Comparison of ENCODE assay signal across 15 cellular contexts in the genomic region with DNA sequence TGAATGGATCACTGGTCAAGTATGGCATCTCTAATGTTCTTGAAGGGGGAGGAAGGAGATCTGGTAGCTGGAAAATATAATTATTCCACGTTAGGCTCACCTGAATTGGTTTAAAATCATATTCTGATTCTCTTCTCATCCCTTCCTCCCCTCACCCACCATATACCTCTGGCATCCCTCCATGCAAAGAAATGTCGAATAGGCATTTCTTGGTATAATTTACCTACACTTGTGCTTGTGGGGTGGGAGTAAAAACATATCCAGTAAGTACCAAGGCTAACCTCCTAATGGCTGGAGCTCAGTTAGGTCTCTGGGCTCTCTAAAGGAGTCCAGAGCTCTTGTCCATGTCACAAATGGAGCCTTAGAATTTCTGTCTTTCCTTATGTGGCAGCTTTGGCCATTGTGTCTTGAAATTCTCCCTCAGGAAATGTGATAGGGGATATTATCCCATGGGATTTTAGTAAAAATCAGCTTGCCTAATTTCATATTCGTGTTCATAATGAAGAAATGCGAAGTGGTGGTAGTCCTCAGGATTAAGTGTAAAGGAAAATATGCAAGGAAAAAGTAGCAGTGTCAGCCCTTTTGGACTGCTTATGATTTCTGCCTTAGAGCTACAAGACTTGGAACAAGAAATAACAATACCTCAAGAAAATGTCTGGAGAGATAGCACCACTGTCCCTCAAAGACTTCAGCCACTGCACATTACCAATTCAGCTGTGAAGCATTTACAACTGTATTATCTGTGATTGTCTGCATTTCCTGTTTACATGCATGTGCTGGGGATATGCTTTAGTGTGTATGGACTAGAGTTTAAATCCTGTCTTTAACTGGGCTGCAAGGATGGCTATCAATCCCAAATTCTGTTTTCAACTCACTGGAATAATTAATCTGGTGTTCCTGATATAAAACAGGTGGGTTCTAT. TPM values are rescaled to one million over a fixed set of nuclear protein-coding genes. Genes with fewer than 3 reads are reported as not detected.
A peak's percentile ranks its signal among the peaks of the same experiment; 100 is the strongest.
DNase-seq lines count a peak whose midpoint lies in the region; ATAC-seq and TF ChIP-seq lines count a peak whose summit lies in the region.
"Had no signal": no experiment of that assay in that cellular context is flagged by ENCODE, and none has a peak within 500 bp of the region (broad histone marks: within the 10 kb centered on the region; RNA-seq: fewer than 3 reads in every experiment).

No MANE protein-coding gene starts in this region.

- no peak for TF ChIP-seq CTCF in Caco-2 (IDR thresholded peaks at IDR 0.05; ENCODE audit: insufficient read depth in 1 of 2, low read depth in 1 of 2, low read length in 1 of 2, severe bottlenecking in 1 of 2, unreplicated experiment in 1 of 2)

- no peaks in the 10 kb centered on the region for H3K27me3 Mint-ChIP-seq in activated CD4-positive, alpha-beta memory T cell treated with anti-CD3 and anti-CD28 coated beads for 36 hours
- H3K27me3 Mint-ChIP-seq in activated CD4-positive, alpha-beta memory T cell treated with anti-CD3 and anti-CD28 coated beads, Interleukin-2, amount 10 ng/mL, durations not matched to agents 7 days and 5 days, result no peaks in the 10 kb centered on the region
- H3K27me3 Mint-ChIP-seq in Caco-2 (ENCODE audit: insufficient read depth, unreplicated experiment) (no peaks in the 10 kb centered on the region), T-cell (no peaks in the 10 kb centered on the region)

- no peak for DNase-seq in activated CD4-positive, alpha-beta memory T cell treated with anti-CD3 and anti-CD28 coated beads for 36 hours
- no peak for DNase-seq in activated CD4-positive, alpha-beta memory T cell treated with anti-CD3 and anti-CD28 coated beads, Interleukin-2, amount 10 ng/mL, durations not matched to agents 7 days and 5 days
- no peak for DNase-seq in Caco-2
- no peak for DNase-seq in T-cell
- no peak for DNase-seq in left colon
- DNase-seq in head of caudate nucleus, result no peak
- DNase-seq: 8988T, DND-41, GDM1, NCI-H1417 treated with DMSO at 0.1 percent for 48 hours, NCI-H2081, NCI-H510A treated with DMSO at 0.1 percent for 48 hours, SIG-M5 had no signal

- no peaks in the 10 kb centered on the region for H3K9me3 Mint-ChIP-seq in activated CD4-positive, alpha-beta memory T cell treated with anti-CD3 and anti-CD28 coated beads for 36 hours
- H3K9me3 Mint-ChIP-seq in activated CD4-positive, alpha-beta memory T cell treated with anti-CD3 and anti-CD28 coated beads, Interleukin-2, amount 10 ng/mL, durations not matched to agents 7 days and 5 days, result no peaks in the 10 kb centered on the region
- H3K9me3 Mint-ChIP-seq in Caco-2 (ENCODE audit: unreplicated experiment), result no peaks in the 10 kb centered on the region
- no peaks in the 10 kb centered on the region for H3K9me3 Mint-ChIP-seq in T-cell

- H3K4me3 Mint-ChIP-seq in activated CD4-positive, alpha-beta memory T cell treated with anti-CD3 and anti-CD28 coated beads for 36 hours, result no peak overlapping the region
- H3K4me3 Mint-ChIP-seq in activated CD4-positive, alpha-beta memory T cell treated with anti-CD3 and anti-CD28 coated beads, Interleukin-2, amount 10 ng/mL, durations not matched to agents 7 days and 5 days, result no peak overlapping the region
- H3K4me3 Mint-ChIP-seq in Caco-2 (ENCODE audit: unreplicated experiment) (no peak overlapping the region), T-cell (no peak overlapping the region)

- H3K4me1 Mint-ChIP-seq in activated CD4-positive, alpha-beta memory T cell treated with anti-CD3 and anti-CD28 coated beads for 36 hours (ENCODE audit: low read depth), result no peaks in the 10 kb centered on the region
- no peaks in the 10 kb centered on the region for H3K4me1 Mint-ChIP-seq in activated CD4-positive, alpha-beta memory T cell treated with anti-CD3 and anti-CD28 coated beads, Interleukin-2, amount 10 ng/mL, durations not matched to agents 7 days and 5 days
- H3K4me1 Mint-ChIP-seq in Caco-2 (ENCODE audit: low read depth, unreplicated experiment) (no peaks in the 10 kb centered on the region), T-cell (no peaks in the 10 kb centered on the region)

- intact Hi-C loops in activated CD4-positive, alpha-beta memory T cell treated with anti-CD3 and anti-CD28 coated beads for 36 hours (cut with micrococcal nuclease), result no loop called here
- intact Hi-C loops in Caco-2 (cut with micrococcal nuclease; ENCODE audit: unreplicated experiment), result loop anchor here (1.0 kb wide), 1 partner anchor 44 kb away; no protein-coding TSS in a partner anchor
- intact Hi-C loops in left colon (cut with DNase I, micrococcal nuclease), result no loop called here
- intact Hi-C loops in head of caudate nucleus (cut with DNase I), result no loop called here

- CTCF ChIA-PET in activated CD4-positive, alpha-beta memory T cell treated with anti-CD3 and anti-CD28 coated beads for 36 hours (lab: Charles Lee), result no interaction called here
- CTCF ChIA-PET in activated CD4-positive, alpha-beta memory T cell treated with anti-CD3 and anti-CD28 coated beads, Interleukin-2, amount 10 ng/mL, durations not matched to agents 7 days and 5 days (lab: Charles Lee), result no interaction called here
- CTCF ChIA-PET in Caco-2 (lab: Charles Lee), result no interaction called here
- CTCF ChIA-PET in T-cell (lab: Charles Lee), result no interaction called here

- H3K27ac Mint-ChIP-seq in activated CD4-positive, alpha-beta memory T cell treated with anti-CD3 and anti-CD28 coated beads for 36 hours, result peak overlapping the region; percentile 29
- H3K27ac Mint-ChIP-seq in activated CD4-positive, alpha-beta memory T cell treated with anti-CD3 and anti-CD28 coated beads, Interleukin-2, amount 10 ng/mL, durations not matched to agents 7 days and 5 days, result no peak overlapping the region
- no peak overlapping the region for H3K27ac Mint-ChIP-seq in Caco-2 (ENCODE audit: unreplicated experiment)
- peak overlapping the region; percentile 32 to 39 for H3K27ac Mint-ChIP-seq in T-cell

- H3K36me3 ChIP-seq in Caco-2 (ENCODE audit: control insufficient read depth, insufficient read depth, low read length), result peaks cover 6% of the 10 kb centered on the region; the same call in 1 of the 2 replicates

- no peaks in the 10 kb centered on the region for H3K27me3 ChIP-seq in Caco-2 (replicated peaks; ENCODE audit: control insufficient read depth, insufficient read depth, low read length)

- POLR2A ChIA-PET in activated CD4-positive, alpha-beta memory T cell treated with anti-CD3 and anti-CD28 coated beads for 36 hours (lab: Charles Lee), result no interaction called here
- POLR2A ChIA-PET in activated CD4-positive, alpha-beta memory T cell treated with anti-CD3 and anti-CD28 coated beads, Interleukin-2, amount 10 ng/mL, durations not matched to agents 7 days and 5 days (lab: Charles Lee), result interaction anchor here (1.7 kb wide), 1 partner anchor 13 kb away, joined by 7 read pairs; a partner anchor contains a TSS
- POLR2A ChIA-PET in Caco-2 (lab: Charles Lee) (interaction anchor here (0.5 kb wide), 1 partner anchor 24 kb away, joined by 3 read pairs; no protein-coding TSS in a partner anchor), T-cell (lab: Charles Lee) (interaction anchor here in 1 of 2 donors (1.0 kb wide), 1 partner anchor 13 kb away, joined by 4 read pairs; a partner anchor contains a TSS)

- no peaks in the 10 kb centered on the region for H3K4me1 ChIP-seq in Caco-2

- BruUV-seq in Caco-2 (replicated peaks; lab: Mats Ljungman, UMichigan), result TSS peak; percentile 1

- peaks cover 24% of the 10 kb centered on the region for H3K36me3 Mint-ChIP-seq in activated CD4-positive, alpha-beta memory T cell treated with anti-CD3 and anti-CD28 coated beads for 36 hours
- H3K36me3 Mint-ChIP-seq in activated CD4-positive, alpha-beta memory T cell treated with anti-CD3 and anti-CD28 coated beads, Interleukin-2, amount 10 ng/mL, durations not matched to agents 7 days and 5 days (ENCODE audit: low read depth), result peaks cover 45% of the 10 kb centered on the region
- H3K36me3 Mint-ChIP-seq in Caco-2 (ENCODE audit: insufficient read depth, unreplicated experiment) (peaks cover 75% of the 10 kb centered on the region), T-cell (peaks cover 38% of the 10 kb centered on the region)

- H3K9me3 ChIP-seq in Caco-2, result no peaks in the 10 kb centered on the region

- ATAC-seq in T-cell (replicated peaks in 1 of 4) (no peak), left colon (peak; percentile 72), GM19324 (IDR thresholded peaks at IDR 0.05; ENCODE audit: low FRiP score, unreplicated experiment) (no peak), GM21576 (IDR thresholded peaks at IDR 0.05; ENCODE audit: unreplicated experiment) (no peak)

- H3K4me3 ChIP-seq in Caco-2 (ENCODE audit: low read depth, low read length), result no peak overlapping the region

RNA-seq across cellular contexts. Expression of a gene that starts 12.3 kb away (rescaled TPM):
- 10 to 100 TPM; 27.2 to 29.0 TPM for total RNA-seq in activated CD4-positive, alpha-beta memory T cell treated with anti-CD3 and anti-CD28 coated beads for 36 hours
- total RNA-seq in activated CD4-positive, alpha-beta memory T cell treated with anti-CD3 and anti-CD28 coated beads, Interleukin-2, amount 10 ng/mL, durations not matched to agents 7 days and 5 days, result 10 to 100 TPM; 27.4 to 28.5 TPM
- total RNA-seq in Caco-2 (2022), result 26.2 and 28.3 TPM in 2 replicates
- total RNA-seq in T-cell, result 10 to 100 TPM; 22.7 to 35.1 (median 25.7) TPM
- total RNA-seq in left colon, result 10 to 100 TPM; 21.6 to 25.0 TPM

RNA-seq across cellular contexts. Expression of a gene that starts 13.5 kb away (rescaled TPM):
- 1 to 10 TPM; 7.2 to 7.7 TPM for total RNA-seq in activated CD4-positive, alpha-beta memory T cell treated with anti-CD3 and anti-CD28 coated beads for 36 hours
- 1 to 10 TPM; 8.8 to 9.5 TPM for total RNA-seq in activated CD4-positive, alpha-beta memory T cell treated with anti-CD3 and anti-CD28 coated beads, Interleukin-2, amount 10 ng/mL, durations not matched to agents 7 days and 5 days
- total RNA-seq in Caco-2 (2022), result 24.0 and 25.9 TPM in 2 replicates
- total RNA-seq in T-cell, result 10 to 100 TPM; 11.1 to 14.4 (median 11.7) TPM
- 10 to 100 TPM; 31.8 to 32.0 TPM for total RNA-seq in left colon

Comparison
In these comparisons a context has a peak if more than half of its experiments do, and no peak if none do; other contexts are left out.
1. H3K27ac Mint-ChIP-seq: peak in activated CD4-positive, alpha-beta memory T cell treated with anti-CD3 and anti-CD28 coated beads for 36 hours (single experiment) and T-cell (2 of 2); none in activated CD4-positive, alpha-beta memory T cell treated with anti-CD3 and anti-CD28 coated beads, Interleukin-2, amount 10 ng/mL, durations not matched to agents 7 days and 5 days (single experiment) and Caco-2 (single experiment).